1 cellular context compared by ENCODE assay signal in genomic region chr10:61882621-61883375, GRCh38.
A peak's percentile ranks its signal among the peaks of the same experiment; 100 is the strongest.
TF ChIP-seq lines count a peak whose summit lies in the region.

No MANE protein-coding gene starts in this region.

TF ChIP-seq in GM12878, 131 proteins besides CTCF, POLR2A, EP300 and RAD21 (continues in another document):
- no peak for TF ChIP-seq CHD1 (IDR thresholded peaks at IDR 0.05; ENCODE audit: low read depth, low read length)
- TF ChIP-seq NRF1 (conservative IDR thresholded peaks at IDR 0.05; ENCODE audit: low read depth, low read length) = no peak
- no peak for TF ChIP-seq KLF5 (IDR thresholded peaks at IDR 0.05; ENCODE audit: partially characterized antibody)
- TF ChIP-seq, protein P1, sequence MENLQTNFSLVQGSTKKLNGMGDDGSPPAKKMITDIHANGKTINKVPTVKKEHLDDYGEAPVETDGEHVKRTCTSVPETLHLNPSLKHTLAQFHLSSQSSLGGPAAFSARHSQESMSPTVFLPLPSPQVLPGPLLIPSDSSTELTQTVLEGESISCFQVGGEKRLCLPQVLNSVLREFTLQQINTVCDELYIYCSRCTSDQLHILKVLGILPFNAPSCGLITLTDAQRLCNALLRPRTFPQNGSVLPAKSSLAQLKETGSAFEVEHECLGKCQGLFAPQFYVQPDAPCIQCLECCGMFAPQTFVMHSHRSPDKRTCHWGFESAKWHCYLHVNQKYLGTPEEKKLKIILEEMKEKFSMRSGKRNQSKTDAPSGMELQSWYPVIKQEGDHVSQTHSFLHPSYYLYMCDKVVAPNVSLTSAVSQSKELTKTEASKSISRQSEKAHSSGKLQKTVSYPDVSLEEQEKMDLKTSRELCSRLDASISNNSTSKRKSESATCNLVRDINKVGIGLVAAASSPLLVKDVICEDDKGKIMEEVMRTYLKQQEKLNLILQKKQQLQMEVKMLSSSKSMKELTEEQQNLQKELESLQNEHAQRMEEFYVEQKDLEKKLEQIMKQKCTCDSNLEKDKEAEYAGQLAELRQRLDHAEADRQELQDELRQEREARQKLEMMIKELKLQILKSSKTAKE (IDR thresholded peaks at IDR 0.05; ENCODE audit: low read depth, poor library complexity, severe bottlenecking) = no peak
- no peak for TF ChIP-seq HDGF (IDR thresholded peaks at IDR 0.05)
- TF ChIP-seq EED (IDR thresholded peaks at IDR 0.05; ENCODE audit: low read depth) = no peak
- no peak for TF ChIP-seq ESRRA (IDR thresholded peaks at IDR 0.05; ENCODE audit: low read length)
- TF ChIP-seq JUND (IDR thresholded peaks at IDR 0.05; ENCODE audit: low read depth, low read length) = no peak
- TF ChIP-seq TARDBP (IDR thresholded peaks at IDR 0.05; ENCODE audit: borderline replicate concordance) = no peak
- TF ChIP-seq SIN3A (IDR thresholded peaks at IDR 0.05; ENCODE audit: low read depth, low read length) = no peak
- TF ChIP-seq, protein P2, sequence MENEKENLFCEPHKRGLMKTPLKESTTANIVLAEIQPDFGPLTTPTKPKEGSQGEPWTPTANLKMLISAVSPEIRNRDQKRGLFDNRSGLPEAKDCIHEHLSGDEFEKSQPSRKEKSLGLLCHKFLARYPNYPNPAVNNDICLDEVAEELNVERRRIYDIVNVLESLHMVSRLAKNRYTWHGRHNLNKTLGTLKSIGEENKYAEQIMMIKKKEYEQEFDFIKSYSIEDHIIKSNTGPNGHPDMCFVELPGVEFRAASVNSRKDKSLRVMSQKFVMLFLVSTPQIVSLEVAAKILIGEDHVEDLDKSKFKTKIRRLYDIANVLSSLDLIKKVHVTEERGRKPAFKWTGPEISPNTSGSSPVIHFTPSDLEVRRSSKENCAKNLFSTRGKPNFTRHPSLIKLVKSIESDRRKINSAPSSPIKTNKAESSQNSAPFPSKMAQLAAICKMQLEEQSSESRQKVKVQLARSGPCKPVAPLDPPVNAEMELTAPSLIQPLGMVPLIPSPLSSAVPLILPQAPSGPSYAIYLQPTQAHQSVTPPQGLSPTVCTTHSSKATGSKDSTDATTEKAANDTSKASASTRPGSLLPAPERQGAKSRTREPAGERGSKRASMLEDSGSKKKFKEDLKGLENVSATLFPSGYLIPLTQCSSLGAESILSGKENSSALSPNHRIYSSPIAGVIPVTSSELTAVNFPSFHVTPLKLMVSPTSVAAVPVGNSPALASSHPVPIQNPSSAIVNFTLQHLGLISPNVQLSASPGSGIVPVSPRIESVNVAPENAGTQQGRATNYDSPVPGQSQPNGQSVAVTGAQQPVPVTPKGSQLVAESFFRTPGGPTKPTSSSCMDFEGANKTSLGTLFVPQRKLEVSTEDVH (IDR thresholded peaks at IDR 0.05; ENCODE audit: low read depth, partially characterized antibody) = no peak
- TF ChIP-seq RB1 (IDR thresholded peaks at IDR 0.05; ENCODE audit: borderline replicate concordance) = no peak
- peak; percentile 69; the same call in 1 of the 2 replicates for TF ChIP-seq NFIC (IDR thresholded peaks at IDR 0.05; ENCODE audit: low read depth, low read length)
- TF ChIP-seq POU2F2 (IDR thresholded peaks at IDR 0.05; ENCODE audit: borderline replicate concordance, low read depth, low read length) = no peak
- TF ChIP-seq NFYA (IDR thresholded peaks at IDR 0.05; ENCODE audit: borderline replicate concordance, low read depth, low read length) = no peak
- 0 out of 4 replicates have a peak, but pooled peaks of 1 of the 2 experiments have one; percentile 47 for TF ChIP-seq SRF (IDR thresholded peaks at IDR 0.05; ENCODE audit: low read depth in 2 of 2, low read length in 2 of 2)
- TF ChIP-seq MTA3 (IDR thresholded peaks at IDR 0.05; ENCODE audit: borderline replicate concordance, low read length) = no peak
- TF ChIP-seq WRNIP1 (IDR thresholded peaks at IDR 0.05; ENCODE audit: borderline replicate concordance, low read depth, low read length) = no peak
- TF ChIP-seq BMI1 (IDR thresholded peaks at IDR 0.05; ENCODE audit: borderline replicate concordance) = no peak
- TF ChIP-seq CBX3 (IDR thresholded peaks at IDR 0.05; ENCODE audit: borderline replicate concordance, low read depth) = no peak
- TF ChIP-seq MYC (IDR thresholded peaks at IDR 0.05; ENCODE audit: insufficient read depth, insufficient read length, insufficient replicate concordance, low read length, severe bottlenecking) = no peak
- no peak for TF ChIP-seq HDAC6 (IDR thresholded peaks at IDR 0.05; ENCODE audit: unreplicated experiment)
- no peak for TF ChIP-seq SPI1 (IDR thresholded peaks at IDR 0.05; ENCODE audit: borderline replicate concordance, insufficient read depth, low read depth, low read length)
- no peak for TF ChIP-seq MXI1 (IDR thresholded peaks at IDR 0.05; ENCODE audit: low read depth, low read length)
- TF ChIP-seq E2F4 (IDR thresholded peaks at IDR 0.05; ENCODE audit: low read depth, low read length) = no peak
- no peak for TF ChIP-seq BCLAF1 (IDR thresholded peaks at IDR 0.05)
- no peak for TF ChIP-seq CBFB (IDR thresholded peaks at IDR 0.05; ENCODE audit: low read depth)
- TF ChIP-seq, protein P3, sequence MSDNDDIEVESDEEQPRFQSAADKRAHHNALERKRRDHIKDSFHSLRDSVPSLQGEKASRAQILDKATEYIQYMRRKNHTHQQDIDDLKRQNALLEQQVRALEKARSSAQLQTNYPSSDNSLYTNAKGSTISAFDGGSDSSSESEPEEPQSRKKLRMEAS (IDR thresholded peaks at IDR 0.05; ENCODE audit: low read depth, low read length) = no peak
- TF ChIP-seq CBX5 (IDR thresholded peaks at IDR 0.05; ENCODE audit: low read depth) = no peak
- TF ChIP-seq ZBTB33 (IDR thresholded peaks at IDR 0.05) = no peak
- no peak for TF ChIP-seq STAT1 (conservative IDR thresholded peaks at IDR 0.05)
- no peak for TF ChIP-seq CHD4 (IDR thresholded peaks at IDR 0.05)
- TF ChIP-seq SMARCA5 (IDR thresholded peaks at IDR 0.05) = no peak
- TF ChIP-seq GABPA (IDR thresholded peaks at IDR 0.05; ENCODE audit: low read depth) = 0 out of 2 replicates have a peak, but pooled peaks have one; percentile 5
- TF ChIP-seq SMAD5 (IDR thresholded peaks at IDR 0.05; ENCODE audit: low read depth) = no peak
- TF ChIP-seq, protein P4, sequence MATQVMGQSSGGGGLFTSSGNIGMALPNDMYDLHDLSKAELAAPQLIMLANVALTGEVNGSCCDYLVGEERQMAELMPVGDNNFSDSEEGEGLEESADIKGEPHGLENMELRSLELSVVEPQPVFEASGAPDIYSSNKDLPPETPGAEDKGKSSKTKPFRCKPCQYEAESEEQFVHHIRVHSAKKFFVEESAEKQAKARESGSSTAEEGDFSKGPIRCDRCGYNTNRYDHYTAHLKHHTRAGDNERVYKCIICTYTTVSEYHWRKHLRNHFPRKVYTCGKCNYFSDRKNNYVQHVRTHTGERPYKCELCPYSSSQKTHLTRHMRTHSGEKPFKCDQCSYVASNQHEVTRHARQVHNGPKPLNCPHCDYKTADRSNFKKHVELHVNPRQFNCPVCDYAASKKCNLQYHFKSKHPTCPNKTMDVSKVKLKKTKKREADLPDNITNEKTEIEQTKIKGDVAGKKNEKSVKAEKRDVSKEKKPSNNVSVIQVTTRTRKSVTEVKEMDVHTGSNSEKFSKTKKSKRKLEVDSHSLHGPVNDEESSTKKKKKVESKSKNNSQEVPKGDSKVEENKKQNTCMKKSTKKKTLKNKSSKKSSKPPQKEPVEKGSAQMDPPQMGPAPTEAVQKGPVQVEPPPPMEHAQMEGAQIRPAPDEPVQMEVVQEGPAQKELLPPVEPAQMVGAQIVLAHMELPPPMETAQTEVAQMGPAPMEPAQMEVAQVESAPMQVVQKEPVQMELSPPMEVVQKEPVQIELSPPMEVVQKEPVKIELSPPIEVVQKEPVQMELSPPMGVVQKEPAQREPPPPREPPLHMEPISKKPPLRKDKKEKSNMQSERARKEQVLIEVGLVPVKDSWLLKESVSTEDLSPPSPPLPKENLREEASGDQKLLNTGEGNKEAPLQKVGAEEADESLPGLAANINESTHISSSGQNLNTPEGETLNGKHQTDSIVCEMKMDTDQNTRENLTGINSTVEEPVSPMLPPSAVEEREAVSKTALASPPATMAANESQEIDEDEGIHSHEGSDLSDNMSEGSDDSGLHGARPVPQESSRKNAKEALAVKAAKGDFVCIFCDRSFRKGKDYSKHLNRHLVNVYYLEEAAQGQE (IDR thresholded peaks at IDR 0.05; ENCODE audit: low read depth, low read length) = no peak
- no peak for TF ChIP-seq ASH2L (IDR thresholded peaks at IDR 0.05; ENCODE audit: borderline replicate concordance, low read depth)
- no peak for TF ChIP-seq TCF3 (IDR thresholded peaks at IDR 0.05; ENCODE audit: borderline replicate concordance, insufficient read depth, low read depth, low read length)
- TF ChIP-seq, protein P5, sequence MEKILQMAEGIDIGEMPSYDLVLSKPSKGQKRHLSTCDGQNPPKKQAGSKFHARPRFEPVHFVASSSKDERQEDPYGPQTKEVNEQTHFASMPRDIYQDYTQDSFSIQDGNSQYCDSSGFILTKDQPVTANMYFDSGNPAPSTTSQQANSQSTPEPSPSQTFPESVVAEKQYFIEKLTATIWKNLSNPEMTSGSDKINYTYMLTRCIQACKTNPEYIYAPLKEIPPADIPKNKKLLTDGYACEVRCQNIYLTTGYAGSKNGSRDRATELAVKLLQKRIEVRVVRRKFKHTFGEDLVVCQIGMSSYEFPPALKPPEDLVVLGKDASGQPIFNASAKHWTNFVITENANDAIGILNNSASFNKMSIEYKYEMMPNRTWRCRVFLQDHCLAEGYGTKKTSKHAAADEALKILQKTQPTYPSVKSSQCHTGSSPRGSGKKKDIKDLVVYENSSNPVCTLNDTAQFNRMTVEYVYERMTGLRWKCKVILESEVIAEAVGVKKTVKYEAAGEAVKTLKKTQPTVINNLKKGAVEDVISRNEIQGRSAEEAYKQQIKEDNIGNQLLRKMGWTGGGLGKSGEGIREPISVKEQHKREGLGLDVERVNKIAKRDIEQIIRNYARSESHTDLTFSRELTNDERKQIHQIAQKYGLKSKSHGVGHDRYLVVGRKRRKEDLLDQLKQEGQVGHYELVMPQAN (conservative IDR thresholded peaks at IDR 0.05) = no peak
- no peak for TF ChIP-seq EZH2 (IDR thresholded peaks at IDR 0.05; ENCODE audit: borderline replicate concordance, control insufficient read depth, low read depth, low read length)
- TF ChIP-seq SP1 (IDR thresholded peaks at IDR 0.05; ENCODE audit: low read depth, low read length) = no peak
- peak; percentile 58; the same call in 1 of the 2 replicates for TF ChIP-seq ATF2 (IDR thresholded peaks at IDR 0.05; ENCODE audit: low read length)
- TF ChIP-seq, protein P6, sequence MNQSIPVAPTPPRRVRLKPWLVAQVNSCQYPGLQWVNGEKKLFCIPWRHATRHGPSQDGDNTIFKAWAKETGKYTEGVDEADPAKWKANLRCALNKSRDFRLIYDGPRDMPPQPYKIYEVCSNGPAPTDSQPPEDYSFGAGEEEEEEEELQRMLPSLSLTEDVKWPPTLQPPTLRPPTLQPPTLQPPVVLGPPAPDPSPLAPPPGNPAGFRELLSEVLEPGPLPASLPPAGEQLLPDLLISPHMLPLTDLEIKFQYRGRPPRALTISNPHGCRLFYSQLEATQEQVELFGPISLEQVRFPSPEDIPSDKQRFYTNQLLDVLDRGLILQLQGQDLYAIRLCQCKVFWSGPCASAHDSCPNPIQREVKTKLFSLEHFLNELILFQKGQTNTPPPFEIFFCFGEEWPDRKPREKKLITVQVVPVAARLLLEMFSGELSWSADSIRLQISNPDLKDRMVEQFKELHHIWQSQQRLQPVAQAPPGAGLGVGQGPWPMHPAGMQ (IDR thresholded peaks at IDR 0.05; ENCODE audit: borderline replicate concordance) = no peak
